In genomic region chr1:35364732-35365131, GRCh38 we compare ENCODE assay signal across 23 cellular contexts.
A peak's percentile ranks its signal among the peaks of the same experiment; 100 is the strongest.
DNase-seq lines count a peak whose midpoint lies in the region; ATAC-seq and TF ChIP-seq lines count a peak whose summit lies in the region.
"Had no signal": no experiment of that assay in that cellular context is flagged by ENCODE, and none has a peak within 500 bp of the region (broad histone marks: within the 10 kb centered on the region; RNA-seq: fewer than 3 reads in every experiment).

No MANE protein-coding gene starts in this region.

- no peak overlapping the region for H3K4me3 Mint-ChIP-seq in stimulated activated naive CD8-positive, alpha-beta T cell treated with anti-CD3 and anti-CD28 coated beads, Interleukin-15, amount 100 ng/mL, for 72 hours
- H3K4me3 Mint-ChIP-seq in activated B cell treated with CpG ODN at 0.5 μM for 24 hours, result no peak overlapping the region
- H3K4me3 Mint-ChIP-seq: activated CD4-positive, alpha-beta memory T cell treated with anti-CD3 and anti-CD28 coated beads, Interleukin-2, amount 10 ng/mL, durations not matched to agents 7 days and 5 days; memory B cell had no signal

- H3K36me3 ChIP-seq in ascending aorta, result peaks cover 4 to 12% of the 10 kb centered on the region in 2 donors
- H3K36me3 ChIP-seq: prostate gland had no signal

- TF ChIP-seq CTCF in activated B cell treated with CpG ODN at 0.5 μM for 24 hours (IDR thresholded peaks at IDR 0.05), result no peak
- TF ChIP-seq CTCF in ascending aorta (IDR thresholded peaks at IDR 0.05), result no peak

- H3K4me1 Mint-ChIP-seq in stimulated activated naive CD8-positive, alpha-beta T cell treated with anti-CD3 and anti-CD28 coated beads, Interleukin-15, amount 100 ng/mL, for 72 hours, result peaks cover 7% of the 10 kb centered on the region
- H3K4me1 Mint-ChIP-seq in activated B cell treated with CpG ODN at 0.5 μM for 24 hours, result peaks cover 30% of the 10 kb centered on the region

- H3K4me3 ChIP-seq in ascending aorta, result no peak overlapping the region
- H3K4me3 ChIP-seq: GM23248, heart left ventricle, prostate gland had no signal

- CTCF ChIA-PET in activated B cell treated with CpG ODN at 0.5 μM for 24 hours (lab: Charles Lee), result no interaction called here

- POLR2A ChIA-PET in activated B cell treated with CpG ODN at 0.5 μM for 24 hours (lab: Charles Lee), result interaction anchor here (0.9 kb wide), 1 partner anchor 97 kb away, joined by 3 read pairs; no protein-coding TSS in a partner anchor

- no peak for DNase-seq in stimulated activated naive CD8-positive, alpha-beta T cell treated with anti-CD3 and anti-CD28 coated beads, Interleukin-15, amount 100 ng/mL, for 72 hours
- DNase-seq in stimulated activated naive CD8-positive, alpha-beta T cell treated with anti-CD3 and anti-CD28 coated beads, Interleukin-15, Interleukin-2, amounts not matched to agents 100 U/mL and 50 U/mL, for 24 hours, result no peak
- DNase-seq in NOMO-1 treated with DMSO at 0.1 percent for 48 hours (lab: John Stamatoyannopoulos, UW; ENCODE audit: unreplicated experiment) (peak; percentile 98), activated B cell treated with CpG ODN at 0.5 μM for 24 hours (no peak), ascending aorta (ENCODE audit: low spot score in 2 of 2) (no peak), cerebellum (ENCODE audit: low spot score) (no peak), NCI-H1417 (lab: John Stamatoyannopoulos, UW) (no peak)
- DNase-seq: activated CD4-positive, alpha-beta memory T cell treated with anti-CD3 and anti-CD28 coated beads, Interleukin-2, amount 10 ng/mL, durations not matched to agents 7 days and 5 days; activated effector memory CD4-positive, alpha-beta T cell treated with Interleukin-2 at 50 U/mL for 16 hours; DMS53; GF-D8; GM23248; heart left ventricle; KG1; NCI-H187; NCI-H526 treated with DMSO at 0.1 percent for 48 hours; SW 1271; trophoblast cell had no signal

- H3K27ac Mint-ChIP-seq in stimulated activated naive CD8-positive, alpha-beta T cell treated with anti-CD3 and anti-CD28 coated beads, Interleukin-15, amount 100 ng/mL, for 72 hours, result peak overlapping the region; percentile 38 to 68
- H3K27ac Mint-ChIP-seq in activated B cell treated with CpG ODN at 0.5 μM for 24 hours, result peak overlapping the region; percentile 43
- H3K27ac Mint-ChIP-seq: activated CD4-positive, alpha-beta memory T cell treated with anti-CD3 and anti-CD28 coated beads, Interleukin-2, amount 10 ng/mL, durations not matched to agents 7 days and 5 days; memory B cell had no signal

- H3K9me3 Mint-ChIP-seq in stimulated activated naive CD8-positive, alpha-beta T cell treated with anti-CD3 and anti-CD28 coated beads, Interleukin-15, amount 100 ng/mL, for 72 hours, result no peaks in the 10 kb centered on the region
- H3K9me3 Mint-ChIP-seq in activated B cell treated with CpG ODN at 0.5 μM for 24 hours, result no peaks in the 10 kb centered on the region
- H3K9me3 Mint-ChIP-seq: activated CD4-positive, alpha-beta memory T cell treated with anti-CD3 and anti-CD28 coated beads, Interleukin-2, amount 10 ng/mL, durations not matched to agents 7 days and 5 days; memory B cell had no signal

- no peaks in the 10 kb centered on the region for H3K9me3 ChIP-seq in ascending aorta
- H3K9me3 ChIP-seq: heart left ventricle, prostate gland had no signal

- no peaks in the 10 kb centered on the region for H3K27me3 Mint-ChIP-seq in stimulated activated naive CD8-positive, alpha-beta T cell treated with anti-CD3 and anti-CD28 coated beads, Interleukin-15, amount 100 ng/mL, for 72 hours
- no peaks in the 10 kb centered on the region for H3K27me3 Mint-ChIP-seq in activated B cell treated with CpG ODN at 0.5 μM for 24 hours
- H3K27me3 Mint-ChIP-seq: activated CD4-positive, alpha-beta memory T cell treated with anti-CD3 and anti-CD28 coated beads, Interleukin-2, amount 10 ng/mL, durations not matched to agents 7 days and 5 days; memory B cell had no signal

- no peak for ATAC-seq in stimulated activated naive CD8-positive, alpha-beta T cell treated with anti-CD3 and anti-CD28 coated beads, Interleukin-15, amount 100 ng/mL, for 72 hours
- no peak for ATAC-seq in stimulated activated naive CD8-positive, alpha-beta T cell treated with anti-CD3 and anti-CD28 coated beads, Interleukin-15, Interleukin-2, amounts not matched to agents 100 U/mL and 50 U/mL, for 24 hours
- no peak for ATAC-seq in activated B cell treated with CpG ODN at 0.5 μM for 24 hours (ENCODE audit: low read depth)
- ATAC-seq in GM19324 (IDR thresholded peaks at IDR 0.05; ENCODE audit: low FRiP score, unreplicated experiment), result no peak
- ATAC-seq: activated CD4-positive, CD25-positive, alpha-beta regulatory T cell treated with anti-CD3 and anti-CD28 coated beads, Interleukin-2, amount 50 U/mL, for 24 hours; heart left ventricle had no signal

- H3K4me1 ChIP-seq in ascending aorta, result no peaks in the 10 kb centered on the region

- intact Hi-C loops in activated B cell treated with CpG ODN at 0.5 μM for 24 hours (cut with micrococcal nuclease), result no loop called here
- intact Hi-C loops in ascending aorta (cut with DNase I), result no loop called here

- H3K27me3 ChIP-seq in ascending aorta, result no peaks in the 10 kb centered on the region
- H3K27me3 ChIP-seq: heart left ventricle had no signal

- H3K36me3 Mint-ChIP-seq in activated B cell treated with CpG ODN at 0.5 μM for 24 hours (ENCODE audit: low read depth), result peaks cover 32% of the 10 kb centered on the region

- H3K27ac ChIP-seq in ascending aorta, result no peak overlapping the region
- H3K27ac ChIP-seq: 22Rv1, GM23248, prostate gland had no signal
